19 cellular contexts compared by ENCODE assay signal in the genomic region with DNA sequence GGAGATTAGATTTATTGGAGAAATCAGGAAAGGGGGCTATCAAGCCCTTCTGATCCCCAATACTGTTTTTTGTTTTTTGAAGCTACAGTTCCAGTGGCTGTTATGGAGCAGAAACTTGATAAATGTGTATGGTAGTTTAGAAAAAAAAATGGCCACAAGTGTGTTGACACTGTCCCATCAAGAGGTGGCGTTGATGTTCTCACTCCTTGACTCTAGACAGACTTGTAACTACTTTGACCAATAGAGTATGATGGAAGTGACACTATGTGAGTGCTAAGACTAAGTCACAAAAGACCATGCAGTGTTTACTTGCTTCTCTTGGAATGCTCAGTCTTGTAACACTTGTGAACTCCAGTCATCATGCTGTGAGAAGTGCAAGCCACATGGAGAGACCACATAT.
DNase-seq lines count a peak whose midpoint lies in the region; ATAC-seq and TF ChIP-seq lines count a peak whose summit lies in the region.
"Had no signal": no experiment of that assay in that cellular context is flagged by ENCODE, and none has a peak within 500 bp of the region (broad histone marks: within the 10 kb centered on the region; RNA-seq: fewer than 3 reads in every experiment).

No MANE protein-coding gene starts in this region.

- H3K27ac ChIP-seq in H9 (ENCODE audit: insufficient read length, low read depth, low read length): no peak overlapping the region
- no peak overlapping the region for H3K27ac ChIP-seq in KMS-11
- H3K27ac ChIP-seq: BLaER1 treated with 17β-estradiol and CSF1 and Interleukin-3, amounts not matched to agents 10 nM and 100 nM; HL-60; neutrophil; psoas muscle had no signal

- H3K9me3 ChIP-seq in H9 (ENCODE audit: control insufficient read depth, low read depth, low read length): no peaks in the 10 kb centered on the region
- H3K9me3 ChIP-seq: neutrophil, psoas muscle had no signal

- H3K4ac ChIP-seq in H9 (ENCODE audit: low read depth, low read length): no peak overlapping the region

- H3K27me3 Mint-ChIP-seq in H9 (ENCODE audit: low read depth): no peaks in the 10 kb centered on the region
- H3K27me3 Mint-ChIP-seq: activated CD4-positive, alpha-beta memory T cell treated with anti-CD3 and anti-CD28 coated beads for 36 hours; dendritic cell treated with granulocyte-macrophage colony-stimulating factor and Interleukin-4, amounts not matched to agents 40 ng/mL and 50 ng/mL, for 4 days had no signal

- H2BK15ac ChIP-seq in H9 (ENCODE audit: low read depth, low read length): no peak overlapping the region

- peak; percentile 15 for ATAC-seq in GM18909 (IDR thresholded peaks at IDR 0.05; ENCODE audit: poor library complexity, unreplicated experiment)
- ATAC-seq: HepG2, psoas muscle, SK-N-SH treated with all-trans-retinoic acid at 6 μM for 48 hours had no signal

- H2AFZ ChIP-seq in H9 (ENCODE audit: low read length) (no peak overlapping the region), KMS-11 (ENCODE audit: low read depth) (no peak overlapping the region)

- no peak overlapping the region for H3K27ac Mint-ChIP-seq in H9
- H3K27ac Mint-ChIP-seq: activated CD4-positive, alpha-beta memory T cell treated with anti-CD3 and anti-CD28 coated beads for 36 hours; dendritic cell treated with granulocyte-macrophage colony-stimulating factor and Interleukin-4, amounts not matched to agents 40 ng/mL and 50 ng/mL, for 4 days had no signal

- H4K91ac ChIP-seq in H9 (ENCODE audit: insufficient read length, low read depth, low read length): no peak overlapping the region

- no peak overlapping the region for H3K4me3 Mint-ChIP-seq in H9
- H3K4me3 Mint-ChIP-seq: activated CD4-positive, alpha-beta memory T cell treated with anti-CD3 and anti-CD28 coated beads for 36 hours; dendritic cell treated with granulocyte-macrophage colony-stimulating factor and Interleukin-4, amounts not matched to agents 40 ng/mL and 50 ng/mL, for 4 days had no signal

- H3K18ac ChIP-seq in H9 (ENCODE audit: insufficient read length, low read depth, low read length): no peak overlapping the region

- no peak overlapping the region for H3K9ac ChIP-seq in H9 (ENCODE audit: extremely low read depth, insufficient read length, low read length)
- H3K9ac ChIP-seq in KMS-11: no peak overlapping the region
- H3K9ac ChIP-seq: BLaER1 treated with 17β-estradiol and CSF1 and Interleukin-3, amounts not matched to agents 10 nM and 100 nM had no signal

- peaks cover 3 to 6% of the 10 kb centered on the region in 2 experiments; a peak in 3 of 4 replicates for H3K4me1 Mint-ChIP-seq in H9

- H3K36me3 ChIP-seq in KMS-11 (ENCODE audit: insufficient read depth): no peaks in the 10 kb centered on the region
- H3K36me3 ChIP-seq: BLaER1 treated with 17β-estradiol and CSF1 and Interleukin-3, amounts not matched to agents 10 nM and 100 nM; neutrophil had no signal

- H3T11ph ChIP-seq in H9 (ENCODE audit: low read length): no peak overlapping the region

- H3K23me2 ChIP-seq in H9 (ENCODE audit: insufficient read length, low read depth, low read length, poor library complexity, severe bottlenecking): no peaks in the 10 kb centered on the region

- H2BK12ac ChIP-seq in H9 (ENCODE audit: insufficient read length, low read depth, low read length): no peak overlapping the region

- no peak overlapping the region for H3K14ac ChIP-seq in H9 (ENCODE audit: insufficient read depth, low read length)

- H3K9me3 Mint-ChIP-seq in H9: no peaks in the 10 kb centered on the region; a peak in 2 of 5 replicates
- H3K9me3 Mint-ChIP-seq: activated CD4-positive, alpha-beta memory T cell treated with anti-CD3 and anti-CD28 coated beads for 36 hours; dendritic cell treated with granulocyte-macrophage colony-stimulating factor and Interleukin-4, amounts not matched to agents 40 ng/mL and 50 ng/mL, for 4 days had no signal

- no peaks in the 10 kb centered on the region; a peak in 1 of 7 replicates for H3K36me3 Mint-ChIP-seq in H9 (ENCODE audit: insufficient read depth in 1 of 3, low read depth in 3 of 3)
- H3K36me3 Mint-ChIP-seq: activated CD4-positive, alpha-beta memory T cell treated with anti-CD3 and anti-CD28 coated beads for 36 hours had no signal

- H2BK120ac ChIP-seq in H9 (ENCODE audit: low read depth, low read length, poor library complexity, severe bottlenecking): no peak overlapping the region

- no peak overlapping the region for H2BK5ac ChIP-seq in H9 (ENCODE audit: insufficient read length, low read length)

- H3K4me2 ChIP-seq in H9 (ENCODE audit: insufficient read depth, insufficient read length, low read length) (no peak overlapping the region), KMS-11 (no peak overlapping the region)

- no peaks in the 10 kb centered on the region for H3K27me3 ChIP-seq in H9 (ENCODE audit: insufficient read depth, low read length)
- no peaks in the 10 kb centered on the region for H3K27me3 ChIP-seq in KMS-11 (ENCODE audit: insufficient read depth, low read depth)
- H3K27me3 ChIP-seq: BLaER1 treated with 17β-estradiol and CSF1 and Interleukin-3, amounts not matched to agents 10 nM and 100 nM; neutrophil had no signal

- H3K79me2 ChIP-seq in H9 (ENCODE audit: insufficient read depth, low read length): no peaks in the 10 kb centered on the region
- no peaks in the 10 kb centered on the region for H3K79me2 ChIP-seq in KMS-11 (ENCODE audit: insufficient read depth, low read depth)

- no peak overlapping the region for H4K8ac ChIP-seq in H9 (replicated peaks; ENCODE audit: insufficient read length, low read depth, low read length)

- no peak overlapping the region for H2AK5ac ChIP-seq in H9 (ENCODE audit: insufficient read length, low read length)

- no peaks in the 10 kb centered on the region; the same call in 1 of the 2 replicates for H3K4me1 ChIP-seq in H9 (ENCODE audit: insufficient read depth, low read length)
- H3K4me1 ChIP-seq in KMS-11 (ENCODE audit: low read depth, poor library complexity, severe bottlenecking): no peaks in the 10 kb centered on the region
- H3K4me1 ChIP-seq: psoas muscle had no signal

- H3K56ac ChIP-seq in H9 (ENCODE audit: insufficient read length, low read depth, low read length): no peak overlapping the region

- no CpG with 5 or more reads among the region's 1 CpG for WGBS in H9 (ENCODE audit: extremely low coverage, insufficient read length, low lambda C conversion rate)

- no peak overlapping the region for H3K23ac ChIP-seq in H9 (ENCODE audit: insufficient read length, low read depth, low read length)

- TF ChIP-seq CTCF in H9 (conservative IDR thresholded peaks at IDR 0.05) (peak; percentile 47), KMS-11 (conservative IDR thresholded peaks at IDR 0.05; ENCODE audit: low read depth, low read length) (peak; percentile 32; the same call in 1 of the 2 replicates)

- no peak overlapping the region for H2BK20ac ChIP-seq in H9 (ENCODE audit: low read depth, low read length, poor library complexity, severe bottlenecking)

- DNase-seq in H9 (no peak), dermis blood vessel endothelial cell (peak; percentile 49), ureter (ENCODE audit: low spot score) (no peak), mucosa of gallbladder (ENCODE audit: low spot score) (no peak), islet precursor cell (no peak)
- DNase-seq in stimulated activated CD4-positive, alpha-beta T cell treated with anti-CD3 and anti-CD28 coated beads, Interleukin-4, amount 100 ng/mL, for 1 hour: no peak
- DNase-seq: activated CD4-positive, alpha-beta memory T cell treated with anti-CD3 and anti-CD28 coated beads for 36 hours; mammary epithelial cell; NCI-H1105 treated with DMSO at 0.1 percent for 48 hours; NCI-H524 treated with DMSO at 0.1 percent for 48 hours; psoas muscle had no signal

- H4K20me1 ChIP-seq in H9 (ENCODE audit: control insufficient read depth, insufficient read depth, insufficient read length) (no peaks in the 10 kb centered on the region), KMS-11 (ENCODE audit: insufficient read depth) (no peaks in the 10 kb centered on the region)
- H4K20me1 ChIP-seq: BLaER1 treated with 17β-estradiol and CSF1 and Interleukin-3, amounts not matched to agents 10 nM and 100 nM had no signal

- no peaks in the 10 kb centered on the region for H3K79me1 ChIP-seq in H9 (ENCODE audit: insufficient read depth, low read depth, low read length, poor library complexity, severe bottlenecking)

- H4K5ac ChIP-seq in H9 (ENCODE audit: insufficient read length, low read depth, low read length): no peak overlapping the region

- no peak overlapping the region for H3K4me3 ChIP-seq in KMS-11 (IDR thresholded peaks at IDR 0.05; ENCODE audit: insufficient read depth, low read depth, low read length)
- H3K4me3 ChIP-seq: BLaER1 treated with 17β-estradiol and CSF1 and Interleukin-3, amounts not matched to agents 10 nM and 100 nM; psoas muscle had no signal
